12 cellular contexts compared by ENCODE assay signal in genomic region chr6:110589865-110590513, GRCh38.
DNase-seq lines count a peak whose midpoint lies in the region; ATAC-seq, FAIRE-seq and TF ChIP-seq lines count a peak whose summit lies in the region.
"Had no signal": no experiment of that assay in that cellular context is flagged by ENCODE, and none has a peak within 500 bp of the region (broad histone marks: within the 10 kb centered on the region; RNA-seq: fewer than 3 reads in every experiment).

No MANE protein-coding gene starts in this region.

- FAIRE-seq in HepG2 (lab: Jason Lieb, UNC): no peak

- WGBS in HepG2 (ENCODE audit: low lambda C conversion rate): 61% methylated on average over 6 of the region's 6 CpGs
- 80% methylated on average over 6 of the region's 6 CpGs for WGBS in right lobe of liver (ENCODE audit: insufficient coverage, low coverage, low lambda C conversion rate, missing lambda C conversion rate)
- WGBS in upper lobe of left lung, 2 donors: 60 to 72% methylated on average over 6 of the region's 6 CpGs
- WGBS in adrenal gland, 4 donors: 81 to 86% (median 83%) methylated on average over 6 of the region's 6 CpGs

- TF ChIP-seq RAD21 in HepG2 (CRISPR knock-in tag; IDR thresholded peaks at IDR 0.05): no peak

- H3K4me2 ChIP-seq in HepG2 (ENCODE audit: low read depth, low read length): no peak overlapping the region

- no TSS peak for BruUV-seq in HepG2 (replicated peaks; lab: Mats Ljungman, UMichigan)

- H4K20me1 ChIP-seq in HepG2 (ENCODE audit: insufficient read depth, low read length): no peaks in the 10 kb centered on the region

- H3K27ac ChIP-seq in HepG2 (ENCODE audit: extremely low read length, insufficient read depth, low read length): no peak overlapping the region
- no peak overlapping the region for H3K27ac ChIP-seq in right lobe of liver
- no peak overlapping the region for H3K27ac ChIP-seq in upper lobe of left lung
- H3K27ac ChIP-seq in uterus: no peak overlapping the region
- H3K27ac ChIP-seq in adrenal gland: no peak overlapping the region
- H3K27ac ChIP-seq: neutrophil had no signal

- no peak for ATAC-seq in HepG2
- ATAC-seq in right lobe of liver: no peak
- ATAC-seq in GM21825 (IDR thresholded peaks at IDR 0.05; ENCODE audit: unreplicated experiment): peak; percentile 95
- peak; percentile 90 for ATAC-seq in HG03439 (IDR thresholded peaks at IDR 0.05; ENCODE audit: unreplicated experiment)
- peak; percentile 30 to 38 for ATAC-seq in upper lobe of left lung (ENCODE audit: low FRiP score in 2 of 2)

- no peak for TF ChIP-seq EP300 in HepG2 (IDR thresholded peaks at IDR 0.05; ENCODE audit: low read depth in 2 of 2, low read length in 2 of 2)
- TF ChIP-seq EP300 in HepG2 (CRISPR knock-in tag; IDR thresholded peaks at IDR 0.05; ENCODE audit: borderline replicate concordance): no peak
- TF ChIP-seq EP300 in upper lobe of left lung (IDR thresholded peaks at IDR 0.05): no peak

- POLR2A ChIA-PET in HepG2 (lab: Yijun Ruan, JAX): no interaction called here

- H3K9ac ChIP-seq in HepG2 (ENCODE audit: insufficient read depth, low read depth, low read length): no peak overlapping the region

- TF ChIP-seq CTCF in HepG2 (CRISPR knock-in tag; IDR thresholded peaks at IDR 0.05) (no peak), right lobe of liver (IDR thresholded peaks at IDR 0.05) (no peak), upper lobe of left lung (IDR thresholded peaks at IDR 0.05) (no peak), uterus (IDR thresholded peaks at IDR 0.05) (no peak), adrenal gland (IDR thresholded peaks at IDR 0.05) (no peak)

- no peak overlapping the region for H2AFZ ChIP-seq in HepG2 (ENCODE audit: low read length)

- no peaks in the 10 kb centered on the region for H3K79me2 ChIP-seq in HepG2 (ENCODE audit: insufficient read depth, low read length)

- TF ChIP-seq POLR2A in HepG2 (IDR thresholded peaks at IDR 0.05; ENCODE audit: insufficient read depth in 1 of 2, low read depth in 2 of 2, low read length in 2 of 2) (no peak), right lobe of liver (IDR thresholded peaks at IDR 0.05) (no peak), upper lobe of left lung (IDR thresholded peaks at IDR 0.05) (no peak), uterus (IDR thresholded peaks at IDR 0.05) (no peak), adrenal gland (IDR thresholded peaks at IDR 0.05) (no peak)

- H3K27me3 ChIP-seq in HepG2 (ENCODE audit: control insufficient read depth in 1 of 2, insufficient read depth in 2 of 2, low read length in 2 of 2) (no peaks in the 10 kb centered on the region), right lobe of liver (no peaks in the 10 kb centered on the region), upper lobe of left lung (no peaks in the 10 kb centered on the region), uterus (no peaks in the 10 kb centered on the region), adrenal gland (no peaks in the 10 kb centered on the region)
- H3K27me3 ChIP-seq: neutrophil had no signal

- intact Hi-C loops in HepG2 (cut with micrococcal nuclease; ENCODE audit: unreplicated experiment): loop anchor here (10.0 kb wide), 1 partner anchor 65 kb away; no protein-coding TSS in a partner anchor
- intact Hi-C loops in right lobe of liver (cut with DNase I): no loop called here
- intact Hi-C loops in uterus (cut with DNase I; ENCODE audit: low total_unique reads): no loop called here
- intact Hi-C loops in adrenal gland (cut with DNase I): no loop called here

- H3K4me3 ChIP-seq in HepG2 (replicated peaks in 1 of 3; ENCODE audit: insufficient read depth in 1 of 3, low read depth in 2 of 3, low read length in 3 of 3) (no peak overlapping the region), right lobe of liver (no peak overlapping the region), upper lobe of left lung (no peak overlapping the region), uterus (no peak overlapping the region), adrenal gland (no peak overlapping the region)

- no peaks in the 10 kb centered on the region for H3K36me3 ChIP-seq in HepG2 (replicated peaks in 1 of 2; ENCODE audit: control insufficient read depth in 1 of 2, insufficient read depth in 2 of 2, low read length in 2 of 2)
- H3K36me3 ChIP-seq in right lobe of liver: no peaks in the 10 kb centered on the region
- no peaks in the 10 kb centered on the region for H3K36me3 ChIP-seq in upper lobe of left lung
- H3K36me3 ChIP-seq in uterus: no peaks in the 10 kb centered on the region
- H3K36me3 ChIP-seq in adrenal gland (replicated peaks in 1 of 2): no peaks in the 10 kb centered on the region
- H3K36me3 ChIP-seq: neutrophil had no signal

- in situ Hi-C loops in HepG2 (cut with HindIII; ENCODE audit: extremely low pct_ligation_motif_present, low pct_unique_long_range_greater_than_20kb): no loop called here

- H3K9me3 ChIP-seq in HepG2 (ENCODE audit: low read length): peaks cover 5% of the 10 kb centered on the region; the same call in 1 of the 2 replicates
- H3K9me3 ChIP-seq in right lobe of liver: no peaks in the 10 kb centered on the region
- H3K9me3 ChIP-seq in upper lobe of left lung: no peaks in the 10 kb centered on the region
- no peaks in the 10 kb centered on the region for H3K9me3 ChIP-seq in uterus
- H3K9me3 ChIP-seq in adrenal gland (replicated peaks in 1 of 3): no peaks in the 10 kb centered on the region
- H3K9me3 ChIP-seq: neutrophil had no signal

- DNase-seq in HepG2 (ENCODE audit: low spot score): no peak
- DNase-seq in right lobe of liver: no peak
- DNase-seq in upper lobe of left lung: no peak
- DNase-seq in activated naive CD4-positive, alpha-beta T cell treated with anti-CD3 and anti-CD28 coated beads, Interleukin-2, amount 50 U/mL, for 16 hours: no peak
- DNase-seq in uterus: no peak
- DNase-seq in adrenal gland: no peak
- DNase-seq: activated naive CD8-positive, alpha-beta T cell treated with anti-CD3 and anti-CD28 coated beads, Interleukin-2, amount 10 ng/mL, durations not matched to agents 7 days and 5 days; GF-D8; NCI-H82 had no signal

- CTCF ChIA-PET in HepG2 (lab: Yijun Ruan, JAX; ENCODE audit: low intra/inter-chr PET ratio, low total read pairs): no interaction called here

- peaks cover 34% of the 10 kb centered on the region for H3K4me1 ChIP-seq in HepG2 (ENCODE audit: insufficient read depth, low read length)
- H3K4me1 ChIP-seq in right lobe of liver: no peaks in the 10 kb centered on the region
- H3K4me1 ChIP-seq in upper lobe of left lung: no peaks in the 10 kb centered on the region
- no peaks in the 10 kb centered on the region for H3K4me1 ChIP-seq in uterus
- H3K4me1 ChIP-seq in adrenal gland (replicated peaks in 1 of 2): no peaks in the 10 kb centered on the region

TF ChIP-seq in HepG2, 621 proteins besides CTCF, POLR2A, EP300 and RAD21:
- 0 out of 2 replicates have a peak, but pooled peaks have one; percentile 45 for TF ChIP-seq SMYD3 (CRISPR knock-in tag; IDR thresholded peaks at IDR 0.05)
- no peak for TF ChIP-seq HNRNPUL1 (IDR thresholded peaks at IDR 0.05; ENCODE audit: low read depth, low read length)

Comparison
In these comparisons a context has a peak if more than half of its experiments do, and no peak if none do; other contexts are left out.
1. ATAC-seq: peak in GM21825 (single experiment), HG03439 (single experiment) and upper lobe of left lung (2 of 2); none in HepG2 (single experiment) and right lobe of liver (0 of 4).